Comparison of ENCODE assay signal across 8 cellular contexts in genomic region chr12:121782616-121782966, GRCh38. TPM values are rescaled to one million over a fixed set of nuclear protein-coding genes. Genes with fewer than 3 reads are reported as not detected.
DNase-seq lines count a peak whose midpoint lies in the region; ATAC-seq and TF ChIP-seq lines count a peak whose summit lies in the region.
"Had no signal": no experiment of that assay in that cellular context is flagged by ENCODE, and none has a peak within 500 bp of the region (broad histone marks: within the 10 kb centered on the region; RNA-seq: fewer than 3 reads in every experiment).

No MANE protein-coding gene starts in this region.

- H3K79me2 ChIP-seq in OCI-LY7 (ENCODE audit: insufficient read depth, low read depth, low read length) = no peaks in the 10 kb centered on the region

- TF ChIP-seq CTCF in OCI-LY7 (conservative IDR thresholded peaks at IDR 0.05; ENCODE audit: low read length) (no peak), esophagus squamous epithelium (IDR thresholded peaks at IDR 0.05) (no peak)

- POLR2A ChIA-PET in OCI-LY7 (lab: Charles Lee) = interaction anchor here (0.6 to 1.7 kb wide), 7 partner anchors 9 to 1633 kb away, joined by 3 to 9 read pairs (median 5); no protein-coding TSS in a partner anchor

- H3K27ac Mint-ChIP-seq in stimulated activated naive CD8-positive, alpha-beta T cell treated with anti-CD3 and anti-CD28 coated beads, Interleukin-15, amount 100 ng/mL, for 72 hours = peak overlapping the region; percentile 91 to 94

- BruUV-seq in OCI-LY7 (replicated peaks; lab: Mats Ljungman, UMichigan) = no TSS peak

- no peaks in the 10 kb centered on the region for H3K27me3 Mint-ChIP-seq in stimulated activated naive CD8-positive, alpha-beta T cell treated with anti-CD3 and anti-CD28 coated beads, Interleukin-15, amount 100 ng/mL, for 72 hours

- peaks cover 86% of the 10 kb centered on the region for H3K4me1 Mint-ChIP-seq in stimulated activated naive CD8-positive, alpha-beta T cell treated with anti-CD3 and anti-CD28 coated beads, Interleukin-15, amount 100 ng/mL, for 72 hours

- no peak overlapping the region for H2AFZ ChIP-seq in OCI-LY7 (ENCODE audit: low read length)

- 100% methylated on average over 2 of the region's 2 CpGs; no CpG with 5 or more reads in 1 of the 2 donors for WGBS in esophagus squamous epithelium, 2 donors

- peak overlapping the region; percentile 61 for H3K27ac ChIP-seq in OCI-LY7 (ENCODE audit: low read depth, low read length, poor library complexity, severe bottlenecking)
- peak overlapping the region; percentile 28 to 77 (median 76) for H3K27ac ChIP-seq in esophagus squamous epithelium

- ATAC-seq in GM19035 (IDR thresholded peaks at IDR 0.05; ENCODE audit: unreplicated experiment) = peak; percentile 2
- ATAC-seq in stimulated activated naive CD8-positive, alpha-beta T cell treated with anti-CD3 and anti-CD28 coated beads, Interleukin-15, amount 100 ng/mL, for 72 hours = no peak

- no peaks in the 10 kb centered on the region for H4K20me1 ChIP-seq in OCI-LY7 (ENCODE audit: insufficient read depth, low read length)

- peak overlapping the region; percentile 81 for H3K4me3 Mint-ChIP-seq in stimulated activated naive CD8-positive, alpha-beta T cell treated with anti-CD3 and anti-CD28 coated beads, Interleukin-15, amount 100 ng/mL, for 72 hours

- H3K9me2 ChIP-seq in OCI-LY7 (ENCODE audit: insufficient read depth, low read length) = no peaks in the 10 kb centered on the region

- no peak for DNase-seq in OCI-LY7 (ENCODE audit: low spot score)
- no peak for DNase-seq in esophagus squamous epithelium (lab: John Stamatoyannopoulos, UW)
- no peak for DNase-seq in stimulated activated naive CD8-positive, alpha-beta T cell treated with anti-CD3 and anti-CD28 coated beads, Interleukin-15, amount 100 ng/mL, for 72 hours
- no peak for DNase-seq in stimulated activated CD8-positive, alpha-beta memory T cell treated with anti-CD3 and anti-CD28 coated beads, Interleukin-4, amount 100 ng/mL, for 48 hours
- no peak for DNase-seq in hippocampal formation (lab: John Stamatoyannopoulos, UW)
- DNase-seq in activated effector memory CD4-positive, alpha-beta T cell treated with Interleukin-2 at 50 U/mL for 16 hours = no peak
- DNase-seq: mammary epithelial cell had no signal

- TF ChIP-seq POLR2A in esophagus squamous epithelium (IDR thresholded peaks at IDR 0.05) = no peak

- peak overlapping the region; percentile 62 for H3K4me2 ChIP-seq in OCI-LY7 (ENCODE audit: low read length)

- CTCF ChIA-PET in OCI-LY7 (lab: Charles Lee; ENCODE audit: unreplicated experiment) = interaction anchor here (1.2 to 1.6 kb wide), 2 partner anchors 12 to 28 kb away, joined by 3 to 13 read pairs; partner anchors contain the start of gene RHOF

- H3K9me3 ChIP-seq in OCI-LY7 (ENCODE audit: low read length) (no peaks in the 10 kb centered on the region), esophagus squamous epithelium (no peaks in the 10 kb centered on the region)

- intact Hi-C loops in OCI-LY7 (cut with micrococcal nuclease; ENCODE audit: unreplicated experiment) = no loop called here
- intact Hi-C loops in esophagus squamous epithelium (cut with DNase I) = no loop called here

- H3K4me1 ChIP-seq in OCI-LY7 (ENCODE audit: insufficient read depth, low read length, poor library complexity, severe bottlenecking) = peaks cover 38% of the 10 kb centered on the region
- H3K4me1 ChIP-seq in esophagus squamous epithelium = peaks cover 17 to 66% (median 45%) of the 10 kb centered on the region in 3 donors

- H3K9me3 Mint-ChIP-seq in stimulated activated naive CD8-positive, alpha-beta T cell treated with anti-CD3 and anti-CD28 coated beads, Interleukin-15, amount 100 ng/mL, for 72 hours = no peaks in the 10 kb centered on the region

- H3K36me3 ChIP-seq in OCI-LY7 (ENCODE audit: insufficient read depth, low read length) (peaks cover 17% of the 10 kb centered on the region; the same call in 1 of the 2 replicates), esophagus squamous epithelium (peaks cover 0 to 24% (median 0%) of the 10 kb centered on the region in 3 donors)

- H3K4me3 ChIP-seq in OCI-LY7 (ENCODE audit: low read depth, low read length, poor library complexity, severe bottlenecking) = peak overlapping the region; percentile 20
- no peak overlapping the region for H3K4me3 ChIP-seq in esophagus squamous epithelium

- H3K27me3 ChIP-seq in esophagus squamous epithelium = no peaks in the 10 kb centered on the region

RNA-seq across cellular contexts. Expression of gene RHOF, which starts 10.9 kb away (rescaled TPM):
- 23.5 and 29.2 TPM in 2 replicates for total RNA-seq in OCI-LY7 (2014; rRNA removed; shearing (Covaris generic))
- 45.7 and 53.7 TPM in 2 replicates for total RNA-seq in OCI-LY7 (2022)
- 10 to 100 TPM in 1 of 4 donors, 1 to 10 TPM in 3; 3.2 to 20.4 (median 6.2) TPM for total RNA-seq in esophagus squamous epithelium

RNA-seq across cellular contexts. Expression of gene SETD1B, which starts 21.2 kb away (rescaled TPM):
- 3.3 and 4.7 TPM in 2 replicates for total RNA-seq in OCI-LY7 (2014; rRNA removed; shearing (Covaris generic))
- total RNA-seq in OCI-LY7 (2022) = 22.5 and 24.3 TPM in 2 replicates
- total RNA-seq in esophagus squamous epithelium = 10 to 100 TPM in 3 of 4 donors, 1 to 10 TPM in 1; 5.6 to 14.4 (median 10.6) TPM
